19 cellular contexts compared by ENCODE assay signal in the genomic region with DNA sequence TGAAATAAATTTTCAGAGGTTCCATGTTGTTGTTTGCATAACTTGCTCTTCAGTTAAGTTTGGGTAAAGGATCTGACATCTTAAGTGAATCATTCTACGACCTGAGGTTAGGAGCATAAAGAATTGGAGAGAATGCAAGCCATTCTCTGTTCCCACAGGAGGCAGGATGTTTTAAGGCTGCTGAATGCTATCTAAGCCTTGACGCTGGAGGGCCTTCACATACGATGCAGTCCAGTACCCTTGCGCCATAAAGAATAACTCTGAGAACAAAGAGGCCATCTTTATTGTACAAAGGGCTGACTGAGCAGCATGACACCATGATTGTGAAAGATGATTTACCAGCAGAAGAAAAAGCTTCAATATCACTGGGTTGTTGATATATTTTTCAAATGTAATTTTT.
"Had no signal": no experiment of that assay in that cellular context is flagged by ENCODE, and none has a peak within 500 bp of the region (broad histone marks: within the 10 kb centered on the region; RNA-seq: fewer than 3 reads in every experiment).

No MANE protein-coding gene starts in this region.

- H3K4me3 ChIP-seq: body of pancreas, psoas muscle, sigmoid colon, suprapubic skin, upper lobe of left lung had no signal

- DNase-seq: activated CD4-positive, alpha-beta memory T cell treated with anti-CD3 and anti-CD28 coated beads for 36 hours; activated gamma-delta T cell treated with Interleukin-2 at 50 U/mL for 16 hours; activated T-cell treated with anti-CD3 and anti-CD28 coated beads, Interleukin-2, amount 50 U/mL, for 48 hours; body of pancreas; effector memory CD8-positive, alpha-beta T cell; erythroblast; immature natural killer cell; left colon; naive thymus-derived CD4-positive, alpha-beta T cell; psoas muscle; sigmoid colon; stimulated activated CD4-positive, alpha-beta T cell treated with anti-CD3 and anti-CD28 coated beads, Interleukin-4, amount 100 ng/mL, for 1 hour; stimulated activated CD8-positive, alpha-beta memory T cell treated with anti-CD3 and anti-CD28 coated beads, Interleukin-4, amount 100 ng/mL, for 48 hours; stimulated activated naive CD8-positive, alpha-beta T cell treated with anti-CD3 and anti-CD28 coated beads, Interleukin-15, Interleukin-2, amounts not matched to agents 100 U/mL and 50 U/mL, for 24 hours; T-cell; T1000; upper lobe of left lung had no signal

- H3K4me1 ChIP-seq: body of pancreas, psoas muscle, sigmoid colon, suprapubic skin, upper lobe of left lung had no signal

- ATAC-seq: body of pancreas; effector memory CD8-positive, alpha-beta T cell; left colon; naive thymus-derived CD4-positive, alpha-beta T cell; psoas muscle; stimulated activated naive CD8-positive, alpha-beta T cell treated with anti-CD3 and anti-CD28 coated beads, Interleukin-15, Interleukin-2, amounts not matched to agents 100 U/mL and 50 U/mL, for 24 hours; T-cell had no signal

- H3K27ac ChIP-seq: body of pancreas, psoas muscle, sigmoid colon, suprapubic skin, upper lobe of left lung, VCaP had no signal

- H3K36me3 ChIP-seq: sigmoid colon, suprapubic skin, upper lobe of left lung had no signal

- H3K9me3 ChIP-seq: suprapubic skin, upper lobe of left lung had no signal

- H3K27me3 ChIP-seq: body of pancreas, sigmoid colon, suprapubic skin, upper lobe of left lung had no signal
